7 cellular contexts compared by ENCODE assay signal in the genomic region with DNA sequence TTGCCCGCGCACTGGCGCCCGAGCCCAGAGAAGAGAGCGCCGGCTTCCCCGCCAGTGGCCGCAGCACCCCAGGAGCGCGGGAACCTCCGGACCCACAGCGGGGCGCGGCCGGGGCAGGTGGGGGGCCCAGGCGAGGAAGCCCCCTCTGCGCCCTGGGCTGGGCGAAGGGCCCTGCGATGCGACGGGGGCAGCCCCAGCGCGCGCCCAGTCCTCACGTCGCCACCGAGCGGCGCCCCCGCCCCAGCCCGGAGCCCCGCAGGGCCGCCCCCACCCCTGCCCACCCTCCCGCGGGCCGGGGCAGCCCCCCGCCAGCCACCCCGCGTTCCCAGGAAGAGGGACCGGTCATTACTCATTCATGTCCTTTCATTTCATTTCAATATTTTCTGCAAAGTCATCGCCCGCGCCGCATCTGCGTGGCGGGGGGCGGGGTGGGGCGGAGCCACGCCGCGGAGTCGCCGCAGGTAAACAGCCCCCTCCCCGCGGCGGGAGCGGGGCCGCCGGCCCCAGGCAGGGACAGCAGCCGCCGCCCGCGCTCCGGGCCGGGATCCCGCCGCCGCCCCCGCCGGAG. TPM values are rescaled to one million over a fixed set of nuclear protein-coding genes. Genes with fewer than 3 reads are reported as not detected.
A peak's percentile ranks its signal among the peaks of the same experiment; 100 is the strongest.
DNase-seq lines count a peak whose midpoint lies in the region; ATAC-seq, FAIRE-seq and TF ChIP-seq lines count a peak whose summit lies in the region.

No MANE protein-coding gene starts in this region.

- TF ChIP-seq RAD21 in GM12878 (IDR thresholded peaks at IDR 0.05; ENCODE audit: insufficient read depth, low read depth, low read length) = no peak

- H3K9me3 ChIP-seq in GM12878 (replicated peaks; ENCODE audit: control insufficient read depth, insufficient read depth, low read length) = no peaks in the 10 kb centered on the region

- no peaks in the 10 kb centered on the region for H4K20me1 ChIP-seq in GM12878 (ENCODE audit: control insufficient read depth, insufficient read depth)

- FAIRE-seq in GM12878 (lab: Jason Lieb, UNC) (no peak), urothelium cell line (lab: Jason Lieb, UNC) (peak; percentile 58), GM12891 (lab: Jason Lieb, UNC) (no peak)

- H3K27ac ChIP-seq in GM12878 (ENCODE audit: control insufficient read depth, insufficient read depth) = no peak overlapping the region

- CTCF ChIA-PET in GM12878 (lab: Yijun Ruan, JAX) = no interaction called here

- TF ChIP-seq POLR2A in GM12878 (IDR thresholded peaks at IDR 0.05; ENCODE audit: low read depth, low read length) = no peak
- TF ChIP-seq POLR2A in GM12891 (IDR thresholded peaks at IDR 0.05; ENCODE audit: low read depth, low read length) = no peak

- SMC1A ChIA-PET in GM12878 (lab: Charles Lee; ENCODE audit: uncharacterized antibody, unreplicated experiment) = no interaction called here

- no peak for TF ChIP-seq EP300 in GM12878 (IDR thresholded peaks at IDR 0.05; ENCODE audit: borderline replicate concordance in 1 of 2, control insufficient read depth in 1 of 2, low read depth in 2 of 2, low read length in 2 of 2)

- peaks cover 19% of the 10 kb centered on the region for H3K27me3 ChIP-seq in H7 (ENCODE audit: control insufficient read depth, insufficient read depth, low read length)
- H3K27me3 ChIP-seq in GM12878 (replicated peaks in 1 of 2; ENCODE audit: control insufficient read depth in 2 of 2, insufficient read depth in 2 of 2, low read length in 1 of 2) = peaks cover 2 to 5% of the 10 kb centered on the region in 2 experiments; a peak in 3 of 4 replicates

- H3K4me2 ChIP-seq in GM12878 (ENCODE audit: control insufficient read depth, insufficient read depth) = no peak overlapping the region

- DNase-seq in H7 = peak; percentile 93
- no peak for DNase-seq in GM12878 (ENCODE audit: low read depth, low spot score)
- no peak for DNase-seq in naive B cell
- peak; percentile 63 for DNase-seq in urothelium cell line (ENCODE audit: low spot score)
- DNase-seq in GM12891 (ENCODE audit: insufficient read length, low spot score) = no peak

- H3K4me1 Mint-ChIP-seq in naive B cell = peaks cover 28 to 30% (median 29%) of the 10 kb centered on the region in 3 donors

- no peaks in the 10 kb centered on the region for H3K79me2 ChIP-seq in GM12878 (ENCODE audit: control insufficient read depth, insufficient read depth, low read length)

- ATAC-seq in GM12878 (peak; percentile 10; the same call in 2 of the 3 replicates), naive B cell (ENCODE audit: low read depth in 2 of 2) (peak; percentile 38 to 43), GM18498 (IDR thresholded peaks at IDR 0.05; ENCODE audit: unreplicated experiment) (no peak)

- POLR2A ChIA-PET in GM12878 (lab: Charles Lee) = no interaction called here

- H3K4me1 ChIP-seq in GM12878 (ENCODE audit: control insufficient read depth, insufficient read depth, low read length) = peaks cover 6% of the 10 kb centered on the region

- no peaks in the 10 kb centered on the region for H3K36me3 Mint-ChIP-seq in naive B cell

- in situ Hi-C loops in GM12878 (cut with MboI) = no loop called here

- under 1% methylated on average over 24 of the region's 70 CpGs for WGBS in GM12878 (ENCODE audit: insufficient coverage, insufficient replicate concordance, low lambda C conversion rate, missing lambda C conversion rate)

- no peak overlapping the region for H3K9ac ChIP-seq in GM12878 (ENCODE audit: control insufficient read depth, insufficient read depth, low read length)

- BruUV-seq in GM12878 (replicated peaks; lab: Mats Ljungman, UMichigan) = no TSS peak

- intact Hi-C loops in GM12878 (cut with micrococcal nuclease; ENCODE audit: unreplicated experiment) = no loop called here

- no peaks in the 10 kb centered on the region for H3K9me3 Mint-ChIP-seq in naive B cell

- peak overlapping the region; percentile 49 for H3K4me3 ChIP-seq in H7 (ENCODE audit: insufficient read depth, low read depth, low read length)
- no peak overlapping the region; the same call in 1 of the 2 replicates for H3K4me3 ChIP-seq in GM12878

- no peak overlapping the region for H3K27ac Mint-ChIP-seq in naive B cell

- TF ChIP-seq CTCF in GM12878 (IDR thresholded peaks at IDR 0.05 in 2 of 3, conservative IDR thresholded peaks at IDR 0.05 in 1 of 3; ENCODE audit: control insufficient read depth in 2 of 3, extremely low read depth in 1 of 3, insufficient read depth in 1 of 3, low read depth in 3 of 3, low read length in 3 of 3) = 0 out of 6 replicates have a peak, but pooled peaks of 1 of the 3 experiments have one; percentile 1

- H2AFZ ChIP-seq in GM12878 (ENCODE audit: control insufficient read depth, low read depth, low read length) = no peak overlapping the region

- peaks cover 18 to 47% (median 31%) of the 10 kb centered on the region in 3 donors for H3K27me3 Mint-ChIP-seq in naive B cell

- H3K4me3 Mint-ChIP-seq in naive B cell = peak overlapping the region in 4 of 8 donors; percentile 40 to 79 (median 56)

- H3K36me3 ChIP-seq in H7 (replicated peaks; ENCODE audit: control insufficient read depth, insufficient read depth, low read length) = no peaks in the 10 kb centered on the region
- no peaks in the 10 kb centered on the region for H3K36me3 ChIP-seq in GM12878 (ENCODE audit: control insufficient read depth in 2 of 2, insufficient read depth in 2 of 2, low read length in 1 of 2)

- RAD21 ChIA-PET in GM12878 (lab: Charles Lee; ENCODE audit: unreplicated experiment) = no interaction called here

RNA-seq across cellular contexts. Expression of gene PANX2, which starts 0.7 kb away (rescaled TPM):
- 2.2 and 2.6 TPM in 2 replicates for total RNA-seq in H7 (2014; rRNA removed; shearing (Covaris generic))
- polyA plus RNA-seq in PFSK-1 (2012; ENCODE audit: insufficient read length, low read depth) = 16.1 TPM
- total RNA-seq in GM12878 (2013; cell fraction: nucleolus; rRNA removed) = 0.35 and 0.44 TPM in 2 replicates
- total RNA-seq in GM12878 (2014; rRNA removed) (0.17 TPM in 1 of 2 replicates, not detected in the other), GM12878 (2014; rRNA removed; fragmentation: Illumina TruSeq; extraction: Trizol) (0.04 TPM in 1 of 2 replicates, not detected in the other), GM12878 (2021) (0.32 and 0.44 TPM in 2 replicates)
- polyA plus RNA-seq in GM12878 (2011; ENCODE audit: low read depth) = 0.18 TPM
- polyA plus RNA-seq in GM12878 (2011; rRNA removed) (0.04 TPM in 1 of 2 replicates, not detected in the other), GM12878 (2014; fragmentation: Illumina TruSeq; extraction: Trizol) (not detected in 2 replicates), GM12878 (2014; fragmentation: Nextera tagmentation; extraction: Ambion mirVana) (not detected), GM12878 (2014; rRNA removed) (0.19 and 0.37 TPM in 2 replicates), GM12878 (2016; fragmentation: Nextera tagmentation; extraction: Ambion mirVana) (not detected), naive B cell (ENCODE audit: low read depth in 6 of 6) (under 1 TPM in 1 of 6 donors, not detected in 5; 0.08 TPM)
- polyA plus RNA-seq in GM12878 (2011; cell fraction: cytosol; rRNA removed) = 0.07 and 0.08 TPM in 2 replicates
- polyA plus RNA-seq in GM12878 (2011; cell fraction: nucleus; rRNA removed) = 0.63 and 0.73 TPM in 2 replicates
- polyA plus RNA-seq in GM12878 (2012) = 0.80 TPM in 2 replicates
- polyA minus RNA-seq in GM12878 (2011; rRNA and poly(A)+ RNA removed) = 0.15 TPM in 1 of 2 replicates, not detected in the other
- 0.31 TPM in 1 of 2 replicates, not detected in the other for polyA minus RNA-seq in GM12878 (2011; cell fraction: cytosol; rRNA and poly(A)+ RNA removed)
- not detected in 2 replicates for polyA minus RNA-seq in GM12878 (2011; cell fraction: nucleus; rRNA and poly(A)+ RNA removed)
- 0.67 TPM for polyA plus RNA-seq in GM12891 (2012; ENCODE audit: low read depth, missing spikeins)

RNA-seq across cellular contexts. Expression of gene TRABD, which starts 15.9 kb away (rescaled TPM):
- total RNA-seq in H7 (2014; rRNA removed; shearing (Covaris generic)) = 83.1 and 84.6 TPM in 2 replicates
- 135 TPM for polyA plus RNA-seq in PFSK-1 (2012; ENCODE audit: insufficient read length, low read depth)
- 46.9 and 56.0 TPM in 2 replicates for total RNA-seq in GM12878 (2013; cell fraction: nucleolus; rRNA removed)
- 60.8 and 83.1 TPM in 2 replicates for total RNA-seq in GM12878 (2014; rRNA removed)
- 15.6 and 18.4 TPM in 2 replicates for total RNA-seq in GM12878 (2014; rRNA removed; fragmentation: Illumina TruSeq; extraction: Trizol)
- total RNA-seq in GM12878 (2021) = 111 and 116 TPM in 2 replicates
- polyA plus RNA-seq in GM12878 (2011; ENCODE audit: low read depth) = 24.6 TPM
- 15.5 and 33.0 TPM in 2 replicates for polyA plus RNA-seq in GM12878 (2011; rRNA removed)
- 51.3 and 72.8 TPM in 2 replicates for polyA plus RNA-seq in GM12878 (2011; cell fraction: cytosol; rRNA removed)
- 268 and 321 TPM in 2 replicates for polyA plus RNA-seq in GM12878 (2011; cell fraction: nucleus; rRNA removed)
- polyA plus RNA-seq in GM12878 (2012) = 77.8 and 82.8 TPM in 2 replicates
- polyA plus RNA-seq in GM12878 (2014; fragmentation: Illumina TruSeq; extraction: Trizol) = 0.93 and 9.0 TPM in 2 replicates
- 1 to 10 TPM in 1 of 2 experiments, under 1 TPM in 1; 0.43 to 2.2 TPM for polyA plus RNA-seq in GM12878 (2014; fragmentation: Nextera tagmentation; extraction: Ambion mirVana)
- polyA plus RNA-seq in GM12878 (2014; rRNA removed) = 106 and 125 TPM in 2 replicates
- polyA plus RNA-seq in GM12878 (2016; fragmentation: Nextera tagmentation; extraction: Ambion mirVana) = 100 to 1,000 TPM in 1 of 2 experiments, 10 to 100 TPM in 1; 93.4 to 109 TPM
- polyA minus RNA-seq in GM12878 (2011; rRNA and poly(A)+ RNA removed) = 19.8 and 41.7 TPM in 2 replicates
- polyA minus RNA-seq in GM12878 (2011; cell fraction: cytosol; rRNA and poly(A)+ RNA removed) = 20.7 and 20.9 TPM in 2 replicates
- 23.6 and 31.1 TPM in 2 replicates for polyA minus RNA-seq in GM12878 (2011; cell fraction: nucleus; rRNA and poly(A)+ RNA removed)
- polyA plus RNA-seq in naive B cell (ENCODE audit: low read depth in 6 of 6) = 10 to 100 TPM in 5 of 6 donors, 1 to 10 TPM in 1; 9.4 to 22.6 (median 15.1) TPM
- 53.0 TPM for polyA plus RNA-seq in GM12891 (2012; ENCODE audit: low read depth, missing spikeins)

RNA-seq across cellular contexts. Expression of gene SELENOO, which starts 31.0 kb away (rescaled TPM):
- 27.8 and 29.9 TPM in 2 replicates for total RNA-seq in H7 (2014; rRNA removed; shearing (Covaris generic))
- 38.6 TPM for polyA plus RNA-seq in PFSK-1 (2012; ENCODE audit: insufficient read length, low read depth)
- 8.6 and 12.9 TPM in 2 replicates for total RNA-seq in GM12878 (2013; cell fraction: nucleolus; rRNA removed)
- 19.8 and 23.3 TPM in 2 replicates for total RNA-seq in GM12878 (2014; rRNA removed)
- 4.1 and 4.3 TPM in 2 replicates for total RNA-seq in GM12878 (2014; rRNA removed; fragmentation: Illumina TruSeq; extraction: Trizol)
- total RNA-seq in GM12878 (2021) = 18.1 and 21.7 TPM in 2 replicates
- 4.5 TPM for polyA plus RNA-seq in GM12878 (2011; ENCODE audit: low read depth)
- 3.2 and 7.6 TPM in 2 replicates for polyA plus RNA-seq in GM12878 (2011; rRNA removed)
- polyA plus RNA-seq in GM12878 (2011; cell fraction: cytosol; rRNA removed) = 13.6 and 22.1 TPM in 2 replicates
- 54.5 and 73.7 TPM in 2 replicates for polyA plus RNA-seq in GM12878 (2011; cell fraction: nucleus; rRNA removed)
- polyA plus RNA-seq in GM12878 (2012) = 15.2 and 16.0 TPM in 2 replicates
- polyA plus RNA-seq in GM12878 (2014; fragmentation: Illumina TruSeq; extraction: Trizol) = 0.16 and 2.4 TPM in 2 replicates
- 1 to 10 TPM in 1 of 2 experiments, under 1 TPM in 1; 0.42 to 1.4 TPM for polyA plus RNA-seq in GM12878 (2014; fragmentation: Nextera tagmentation; extraction: Ambion mirVana)
- polyA plus RNA-seq in GM12878 (2014; rRNA removed) = 20.3 and 28.2 TPM in 2 replicates
- polyA plus RNA-seq in GM12878 (2016; fragmentation: Nextera tagmentation; extraction: Ambion mirVana) = 1 to 10 TPM; 2.1 to 2.3 TPM
- polyA minus RNA-seq in GM12878 (2011; rRNA and poly(A)+ RNA removed) = 5.2 and 11.2 TPM in 2 replicates
- 3.5 and 3.7 TPM in 2 replicates for polyA minus RNA-seq in GM12878 (2011; cell fraction: cytosol; rRNA and poly(A)+ RNA removed)
- polyA minus RNA-seq in GM12878 (2011; cell fraction: nucleus; rRNA and poly(A)+ RNA removed) = 5.3 and 7.7 TPM in 2 replicates
- 1 to 10 TPM; 2.9 to 6.8 (median 5.2) TPM for polyA plus RNA-seq in naive B cell (ENCODE audit: low read depth in 6 of 6)
- polyA plus RNA-seq in GM12891 (2012; ENCODE audit: low read depth, missing spikeins) = 10.4 TPM

Comparison
In these comparisons a context has a peak if more than half of its experiments do, and no peak if none do; other contexts are left out.
1. DNase-seq: peak in H7 (single experiment) and urothelium cell line (single experiment); none in GM12878 (single experiment), naive B cell (single experiment) and GM12891 (single experiment).